Comparison of ENCODE assay signal across 1 cellular context in genomic region chr6:20409427-20409971, GRCh38.
TF ChIP-seq lines count a peak whose summit lies in the region.

No MANE protein-coding gene starts in this region.

TF ChIP-seq in K562, 482 proteins besides CTCF, POLR2A, EP300 and RAD21 (continued from another document and continues in another):
- TF ChIP-seq MLLT1 (IDR thresholded peaks at IDR 0.05) (no peak), STAT5A (IDR thresholded peaks at IDR 0.05; ENCODE audit: borderline replicate concordance, low read length) (peak; percentile 81), ZNF77 (CRISPR knock-in tag; IDR thresholded peaks at IDR 0.05) (no peak), MCM7 (IDR thresholded peaks at IDR 0.05) (no peak), JUN (IDR thresholded peaks at IDR 0.05; ENCODE audit: borderline replicate concordance, low read depth, low read length) (0 out of 2 replicates have a peak, but pooled peaks have one; percentile 32), JUN (CRISPR knock-in tag; IDR thresholded peaks at IDR 0.05; ENCODE audit: borderline replicate concordance) (no peak), ELF1 (tag; IDR thresholded peaks at IDR 0.05) (no peak), PURB (CRISPR knock-in tag; IDR thresholded peaks at IDR 0.05; ENCODE audit: low read depth) (no peak), ARID3B (CRISPR knock-in tag; IDR thresholded peaks at IDR 0.05; ENCODE audit: borderline replicate concordance) (no peak), ZFPM2 (CRISPR knock-in tag; IDR thresholded peaks at IDR 0.05) (no peak), GTF2F1 (IDR thresholded peaks at IDR 0.05; ENCODE audit: low read depth, low read length) (no peak), KLF10 (CRISPR knock-in tag; IDR thresholded peaks at IDR 0.05) (no peak), ZNF639 (CRISPR knock-in tag; conservative IDR thresholded peaks at IDR 0.05 in 1 of 2, IDR thresholded peaks at IDR 0.05 in 1 of 2) (no peak), ETV1 (tag; conservative IDR thresholded peaks at IDR 0.05; ENCODE audit: low read depth) (no peak), ZNF197 (CRISPR knock-in tag; IDR thresholded peaks at IDR 0.05; ENCODE audit: low read depth) (no peak), ZNF583 (CRISPR knock-in tag; IDR thresholded peaks at IDR 0.05) (no peak), NR2C2 (CRISPR knock-in tag; IDR thresholded peaks at IDR 0.05) (no peak), NR2C2 (tag; IDR thresholded peaks at IDR 0.05) (peak; percentile 30; the same call in 1 of the 2 replicates), ZBED1 (IDR thresholded peaks at IDR 0.05) (no peak), SMAD4 (CRISPR knock-in tag; conservative IDR thresholded peaks at IDR 0.05) (peak; percentile 50; the same call in 1 of the 2 replicates), ADNP (tag; IDR thresholded peaks at IDR 0.05) (no peak), RBM25 (IDR thresholded peaks at IDR 0.05; ENCODE audit: low read depth, low read length, severe bottlenecking) (no peak), ZNF121 (CRISPR knock-in tag; conservative IDR thresholded peaks at IDR 0.05) (no peak), HCFC1 (IDR thresholded peaks at IDR 0.05; ENCODE audit: low read depth, low read length) (0 out of 2 replicates have a peak, but pooled peaks have one; percentile 16), PKNOX1 (IDR thresholded peaks at IDR 0.05) (no peak; the same call in 1 of the 2 replicates), POLR2B (IDR thresholded peaks at IDR 0.05; ENCODE audit: low read depth, partially characterized antibody) (no peak), MXD1 (CRISPR knock-in tag; IDR thresholded peaks at IDR 0.05; ENCODE audit: borderline replicate concordance, poor library complexity, severe bottlenecking) (no peak), PRMT5 (CRISPR knock-in tag; IDR thresholded peaks at IDR 0.05) (no peak), DPF2 (IDR thresholded peaks at IDR 0.05) (peak; percentile 92), ZBTB5 (IDR thresholded peaks at IDR 0.05) (no peak), ZNF274 (IDR thresholded peaks at IDR 0.05; ENCODE audit: borderline replicate concordance, low read depth, low read length) (no peak), PRPF4 (IDR thresholded peaks at IDR 0.05; ENCODE audit: insufficient read depth, low read depth, low read length, poor library complexity, severe bottlenecking) (no peak), KDM5B (IDR thresholded peaks at IDR 0.05; ENCODE audit: insufficient replicate concordance, low read depth, low read length) (no peak), ZNF124 (CRISPR knock-in tag; IDR thresholded peaks at IDR 0.05) (no peak), KLF13 (tag; IDR thresholded peaks at IDR 0.05; ENCODE audit: borderline replicate concordance, low read depth) (no peak), BCL6 (CRISPR knock-in tag; IDR thresholded peaks at IDR 0.05) (no peak), KLF1 (tag; IDR thresholded peaks at IDR 0.05) (no peak), FIP1L1 (IDR thresholded peaks at IDR 0.05; ENCODE audit: low read depth, low read length, poor library complexity, severe bottlenecking) (no peak), CHD7 (IDR thresholded peaks at IDR 0.05; ENCODE audit: low read depth, low read length) (no peak), THRB (CRISPR knock-in tag; conservative IDR thresholded peaks at IDR 0.05) (no peak), CC2D1A (IDR thresholded peaks at IDR 0.05) (peak; percentile 77; the same call in 1 of the 2 replicates), HDAC2 (IDR thresholded peaks at IDR 0.05) (peak; percentile 84), DLX4 (CRISPR knock-in tag; IDR thresholded peaks at IDR 0.05) (no peak), DIDO1 (tag; IDR thresholded peaks at IDR 0.05; ENCODE audit: low read depth) (no peak), NCOA4 (IDR thresholded peaks at IDR 0.05; ENCODE audit: partially characterized antibody) (no peak), PTRF (tag; IDR thresholded peaks at IDR 0.05) (no peak)
